10 cellular contexts compared by ENCODE assay signal in genomic region chr21:39022901-39023693, GRCh38.
A peak's percentile ranks its signal among the peaks of the same experiment; 100 is the strongest.
DNase-seq lines count a peak whose midpoint lies in the region; ATAC-seq, FAIRE-seq and TF ChIP-seq lines count a peak whose summit lies in the region.
"Had no signal": no experiment of that assay in that cellular context is flagged by ENCODE, and none has a peak within 500 bp of the region (broad histone marks: within the 10 kb centered on the region; RNA-seq: fewer than 3 reads in every experiment).

No MANE protein-coding gene starts in this region.

- peak; percentile 46 for DNase-seq in A172 (ENCODE audit: low spot score)
- DNase-seq in NCI-H2107 (lab: John Stamatoyannopoulos, UW), result peak; percentile 99
- DNase-seq in H1 (ENCODE audit: low read depth in 1 of 2, low spot score in 2 of 2), result no peak
- peak; percentile 19 for DNase-seq in mesenchymal stem cell
- no peak for DNase-seq in amniotic stem cell (lab: John Stamatoyannopoulos, UW)
- no peak for DNase-seq in ecto neural progenitor cell (ENCODE audit: low spot score)
- no peak for DNase-seq in activated CD8-positive, alpha-beta T cell treated with anti-CD3 and anti-CD28 coated beads, Interleukin-2, amount 10 ng/mL, durations not matched to agents 7 days and 5 days
- DNase-seq: activated naive CD4-positive, alpha-beta T cell treated with anti-CD3 and anti-CD28 coated beads, Interleukin-2, amount 50 U/mL, for 16 hours; NK-92 treated with Interleukin-12 subunit alpha and Interleukin-12 subunit beta, amount 100 ng/mL, for 24 hours had no signal

- H3K36me3 ChIP-seq in H1 (ENCODE audit: control insufficient read depth in 2 of 4, insufficient read depth in 4 of 4, low read length in 3 of 4) (no peaks in the 10 kb centered on the region), mesenchymal stem cell (ENCODE audit: control insufficient read depth in 1 of 2, insufficient read depth in 2 of 2, low read depth in 1 of 2, low read length in 2 of 2) (no peaks in the 10 kb centered on the region)

- H3K9me3 ChIP-seq in H1 (ENCODE audit: insufficient read depth in 2 of 2, low read depth in 1 of 2, low read length in 1 of 2) (peaks cover 4 to 10% of the 10 kb centered on the region in 2 experiments; a peak in 2 of 4 replicates), mesenchymal stem cell (ENCODE audit: control insufficient read depth, low read length) (peaks cover 11% of the 10 kb centered on the region)

- TF ChIP-seq EP300 in H1 (IDR thresholded peaks at IDR 0.05; ENCODE audit: borderline replicate concordance in 1 of 2, low read depth in 2 of 2, low read length in 2 of 2), result no peak

- no peak for TF ChIP-seq POLR2A in H1 (IDR thresholded peaks at IDR 0.05; ENCODE audit: control extremely low read depth in 1 of 2, low read depth in 2 of 2, low read length in 2 of 2)

- H3K4me2 ChIP-seq in H1 (ENCODE audit: insufficient read depth in 1 of 2, low read depth in 2 of 2, low read length in 2 of 2) (no peak overlapping the region), mesenchymal stem cell (ENCODE audit: low read length, poor library complexity, severe bottlenecking) (no peak overlapping the region)

- H3K23me2 ChIP-seq in H1 (ENCODE audit: low read depth, low read length), result no peaks in the 10 kb centered on the region

- H3K56ac ChIP-seq in H1 (replicated peaks; ENCODE audit: insufficient read length, low read depth, low read length), result no peak overlapping the region

- H3K79me1 ChIP-seq in H1 (ENCODE audit: low read depth, low read length), result no peaks in the 10 kb centered on the region
- no peaks in the 10 kb centered on the region for H3K79me1 ChIP-seq in mesenchymal stem cell (replicated peaks; ENCODE audit: low read length, poor library complexity, severe bottlenecking)

- H4K5ac ChIP-seq in H1 (ENCODE audit: insufficient read length, low read depth, low read length), result no peak overlapping the region

- no peaks in the 10 kb centered on the region for H3K4me1 Mint-ChIP-seq in activated CD8-positive, alpha-beta T cell treated with anti-CD3 and anti-CD28 coated beads, Interleukin-2, amount 10 ng/mL, durations not matched to agents 7 days and 5 days (ENCODE audit: low read depth)

- H2BK120ac ChIP-seq in H1 (replicated peaks; ENCODE audit: low read depth, low read length), result no peak overlapping the region
- no peak overlapping the region for H2BK120ac ChIP-seq in mesenchymal stem cell (ENCODE audit: low read depth, low read length)

- peak; percentile 78 for FAIRE-seq in H1 (lab: Jason Lieb, UNC)

- H3K18ac ChIP-seq in H1 (ENCODE audit: extremely low read depth, low read length), result peak overlapping the region; percentile 44
- H3K18ac ChIP-seq in mesenchymal stem cell (ENCODE audit: low read depth in 1 of 2, low read length in 2 of 2), result peak overlapping the region; percentile 65 to 68

- H2BK5ac ChIP-seq in H1 (ENCODE audit: low read depth, low read length) (peak overlapping the region; percentile 84; the same call in 1 of the 2 replicates), mesenchymal stem cell (ENCODE audit: low read depth, low read length, poor library complexity, severe bottlenecking) (no peak overlapping the region)

- H4K8ac ChIP-seq in H1 (ENCODE audit: extremely low read depth, insufficient read depth, low read length) (no peak overlapping the region), mesenchymal stem cell (ENCODE audit: low read length) (peak overlapping the region; percentile 30)

- TF ChIP-seq CTCF in H1 (IDR thresholded peaks at IDR 0.05; ENCODE audit: control extremely low read depth in 1 of 3, insufficient read depth in 1 of 3, low read depth in 1 of 3, low read length in 3 of 3), result peak; percentile 28 to 62 (median 38); a peak in 3 of 4 replicates

- H3K27me3 Mint-ChIP-seq in activated CD8-positive, alpha-beta T cell treated with anti-CD3 and anti-CD28 coated beads, Interleukin-2, amount 10 ng/mL, durations not matched to agents 7 days and 5 days (ENCODE audit: low read depth), result no peaks in the 10 kb centered on the region

- H3K14ac ChIP-seq in H1 (ENCODE audit: insufficient read length) (no peak overlapping the region), mesenchymal stem cell (ENCODE audit: low read length in 2 of 2) (peak overlapping the region in 1 of 2 experiments; percentile 21)

- no peak overlapping the region for H3K4me3 ChIP-seq in H1 (ENCODE audit: extremely low read depth in 1 of 4, insufficient read depth in 2 of 4, low read depth in 3 of 4, low read length in 4 of 4)
- H3K4me3 ChIP-seq in mesenchymal stem cell (ENCODE audit: insufficient read depth in 1 of 2, low read depth in 1 of 2, low read length in 2 of 2), result no peak overlapping the region

- no peak overlapping the region for H3K4me3 Mint-ChIP-seq in activated CD8-positive, alpha-beta T cell treated with anti-CD3 and anti-CD28 coated beads, Interleukin-2, amount 10 ng/mL, durations not matched to agents 7 days and 5 days

- POLR2A ChIA-PET in H1 (lab: Charles Lee; ENCODE audit: partially characterized antibody), result interaction anchor here (1.0 kb wide), 1 partner anchor 72 kb away, joined by 3 read pairs; no protein-coding TSS in a partner anchor
- POLR2A ChIA-PET in activated CD8-positive, alpha-beta T cell treated with anti-CD3 and anti-CD28 coated beads, Interleukin-2, amount 10 ng/mL, durations not matched to agents 7 days and 5 days (lab: Charles Lee), result no interaction called here

- no peak overlapping the region for H3K27ac ChIP-seq in H1 (ENCODE audit: low read depth, low read length)
- H3K27ac ChIP-seq in mesenchymal stem cell (ENCODE audit: low read length, poor library complexity, severe bottlenecking), result no peak overlapping the region

- H2AFZ ChIP-seq in H1 (ENCODE audit: low read length) (peak overlapping the region; percentile 92), mesenchymal stem cell (ENCODE audit: low read depth, low read length) (no peak overlapping the region)

- H4K20me1 ChIP-seq in H1 (replicated peaks in 1 of 2; ENCODE audit: control insufficient read depth in 1 of 2, insufficient read depth in 2 of 2, low read length in 2 of 2), result no peaks in the 10 kb centered on the region

- TF ChIP-seq RAD21 in H1 (IDR thresholded peaks at IDR 0.05 in 1 of 2, conservative IDR thresholded peaks at IDR 0.05 in 1 of 2; ENCODE audit: low read depth in 2 of 2, low read length in 2 of 2), result peak; percentile 37 to 69

- H3K79me2 ChIP-seq in H1 (ENCODE audit: control insufficient read depth in 1 of 2, insufficient read depth in 2 of 2, low read length in 2 of 2), result no peaks in the 10 kb centered on the region

- H2AK5ac ChIP-seq in H1 (ENCODE audit: low read depth, low read length) (no peak overlapping the region), mesenchymal stem cell (ENCODE audit: low read length, severe bottlenecking) (no peak overlapping the region)

- no peak for ATAC-seq in activated CD8-positive, alpha-beta T cell treated with anti-CD3 and anti-CD28 coated beads, Interleukin-2, amount 10 ng/mL, durations not matched to agents 7 days and 5 days
- ATAC-seq in GM19397 (IDR thresholded peaks at IDR 0.05; ENCODE audit: unreplicated experiment), result no peak

- peak overlapping the region; percentile 97; the same call in 1 of the 2 replicates for H2BK15ac ChIP-seq in H1 (ENCODE audit: low read length)
- no peak overlapping the region for H2BK15ac ChIP-seq in mesenchymal stem cell (ENCODE audit: low read depth, poor library complexity, severe bottlenecking)

- H3K9me3 Mint-ChIP-seq in activated CD8-positive, alpha-beta T cell treated with anti-CD3 and anti-CD28 coated beads, Interleukin-2, amount 10 ng/mL, durations not matched to agents 7 days and 5 days (ENCODE audit: insufficient read depth), result peaks cover 11% of the 10 kb centered on the region

- 84% methylated on average over 28 of the region's 28 CpGs; no CpG with 5 or more reads in 1 of the 2 experiments for WGBS in H1 (ENCODE audit: extremely low coverage in 1 of 2, insufficient coverage in 1 of 2, insufficient read length in 1 of 2, insufficient replicate concordance in 2 of 2, low coverage in 1 of 2, low lambda C conversion rate in 2 of 2, missing lambda C conversion rate in 1 of 2), 2 experiments
- WGBS in mesenchymal stem cell, result 54% methylated on average over 26 of the region's 28 CpGs

- H3K4me1 ChIP-seq in H1 (replicated peaks in 1 of 4; ENCODE audit: control insufficient read depth in 3 of 4, insufficient read depth in 4 of 4, low read length in 3 of 4) (peaks cover 0 to 12% (median 7%) of the 10 kb centered on the region in 4 experiments; a peak in 5 of 7 replicates), mesenchymal stem cell (ENCODE audit: control insufficient read depth, insufficient read depth, low read depth, low read length) (peaks cover 18% of the 10 kb centered on the region)

- H4K91ac ChIP-seq in H1 (replicated peaks; ENCODE audit: insufficient read length, low read length), result peak overlapping the region; percentile 63
- peak overlapping the region; percentile 56 for H4K91ac ChIP-seq in mesenchymal stem cell (ENCODE audit: low read length)

- H3K27me3 ChIP-seq in H1 (replicated peaks in 1 of 4; ENCODE audit: control insufficient read depth in 3 of 4, extremely low read depth in 1 of 4, insufficient read depth in 3 of 4, low read length in 3 of 4) (no peaks in the 10 kb centered on the region), mesenchymal stem cell (ENCODE audit: control insufficient read depth in 1 of 2, insufficient read depth in 1 of 2, low read length in 2 of 2) (no peaks in the 10 kb centered on the region)

- no peaks in the 10 kb centered on the region for H3K36me3 Mint-ChIP-seq in activated CD8-positive, alpha-beta T cell treated with anti-CD3 and anti-CD28 coated beads, Interleukin-2, amount 10 ng/mL, durations not matched to agents 7 days and 5 days (ENCODE audit: low read depth)

- no peak overlapping the region for H3K23ac ChIP-seq in H1 (ENCODE audit: insufficient read length)
- no peak overlapping the region for H3K23ac ChIP-seq in mesenchymal stem cell (ENCODE audit: low read length in 2 of 2)

- peak overlapping the region; percentile 94; the same call in 1 of the 2 replicates for H2BK12ac ChIP-seq in H1 (ENCODE audit: low read depth, low read length)
- peak overlapping the region in 1 of 2 experiments; percentile 88 for H2BK12ac ChIP-seq in mesenchymal stem cell (ENCODE audit: low read length in 2 of 2)

- no peak overlapping the region for H3K27ac Mint-ChIP-seq in activated CD8-positive, alpha-beta T cell treated with anti-CD3 and anti-CD28 coated beads, Interleukin-2, amount 10 ng/mL, durations not matched to agents 7 days and 5 days

- 0 out of 2 replicates have a peak overlapping the region, but pooled peaks have one; percentile 93 for H2BK20ac ChIP-seq in H1 (ENCODE audit: low read length)

- H3K4ac ChIP-seq in H1 (replicated peaks; ENCODE audit: insufficient read length, low read depth, low read length) (no peak overlapping the region), mesenchymal stem cell (ENCODE audit: low read depth in 1 of 2, low read length in 2 of 2) (peak overlapping the region; percentile 27 to 49)

- H3K9ac ChIP-seq in H1 (replicated peaks in 1 of 4; ENCODE audit: extremely low read depth in 1 of 4, low read depth in 3 of 4, low read length in 3 of 4), result no peak overlapping the region
- H3K9ac ChIP-seq in mesenchymal stem cell (ENCODE audit: low read length), result no peak overlapping the region

- CTCF ChIA-PET in H1 (lab: Charles Lee; ENCODE audit: partially characterized antibody), result interaction anchor here (0.7 to 3.1 kb wide), 21 partner anchors 11 to 217 kb away, joined by 3 to 23 read pairs (median 4); partner anchors contain the start of gene ETS2
- CTCF ChIA-PET in activated CD8-positive, alpha-beta T cell treated with anti-CD3 and anti-CD28 coated beads, Interleukin-2, amount 10 ng/mL, durations not matched to agents 7 days and 5 days (lab: Charles Lee), result no interaction called here

Comparison
In these comparisons a context has a peak if more than half of its experiments do, and no peak if none do; other contexts are left out.
1. DNase-seq: peak in A172 (single experiment), NCI-H2107 (single experiment) and mesenchymal stem cell (single experiment); none in H1 (0 of 2), amniotic stem cell (single experiment), ecto neural progenitor cell (single experiment) and activated CD8-positive, alpha-beta T cell treated with anti-CD3 and anti-CD28 coated beads, Interleukin-2, amount 10 ng/mL, durations not matched to agents 7 days and 5 days (single experiment).